ENCODE assay signal across 2 cellular contexts in genomic region chr7:51071427-51071826, GRCh38.
TF ChIP-seq lines count a peak whose summit lies in the region.

No MANE protein-coding gene starts in this region.

TF ChIP-seq in IMR-90, 13 proteins besides CTCF, POLR2A, EP300 and RAD21 (continued from another document):
- TF ChIP-seq RFX5 (IDR thresholded peaks at IDR 0.05; ENCODE audit: low read depth, low read length) (no peak), CHD1 (IDR thresholded peaks at IDR 0.05; ENCODE audit: low read depth, low read length) (no peak)

TF ChIP-seq in K562, 482 proteins besides CTCF, POLR2A, EP300 and RAD21 (continued from another document):
- TF ChIP-seq CEBPG (CRISPR knock-in tag; IDR thresholded peaks at IDR 0.05), result no peak
- TF ChIP-seq CEBPG (tag; conservative IDR thresholded peaks at IDR 0.05 in 1 of 2, IDR thresholded peaks at IDR 0.05 in 1 of 2), result peak; percentile 15 to 67; a peak in 2 of 4 replicates
- no peak for TF ChIP-seq ZNF668 (CRISPR knock-in tag; IDR thresholded peaks at IDR 0.05)
